8 cellular contexts compared by ENCODE assay signal in the genomic region with DNA sequence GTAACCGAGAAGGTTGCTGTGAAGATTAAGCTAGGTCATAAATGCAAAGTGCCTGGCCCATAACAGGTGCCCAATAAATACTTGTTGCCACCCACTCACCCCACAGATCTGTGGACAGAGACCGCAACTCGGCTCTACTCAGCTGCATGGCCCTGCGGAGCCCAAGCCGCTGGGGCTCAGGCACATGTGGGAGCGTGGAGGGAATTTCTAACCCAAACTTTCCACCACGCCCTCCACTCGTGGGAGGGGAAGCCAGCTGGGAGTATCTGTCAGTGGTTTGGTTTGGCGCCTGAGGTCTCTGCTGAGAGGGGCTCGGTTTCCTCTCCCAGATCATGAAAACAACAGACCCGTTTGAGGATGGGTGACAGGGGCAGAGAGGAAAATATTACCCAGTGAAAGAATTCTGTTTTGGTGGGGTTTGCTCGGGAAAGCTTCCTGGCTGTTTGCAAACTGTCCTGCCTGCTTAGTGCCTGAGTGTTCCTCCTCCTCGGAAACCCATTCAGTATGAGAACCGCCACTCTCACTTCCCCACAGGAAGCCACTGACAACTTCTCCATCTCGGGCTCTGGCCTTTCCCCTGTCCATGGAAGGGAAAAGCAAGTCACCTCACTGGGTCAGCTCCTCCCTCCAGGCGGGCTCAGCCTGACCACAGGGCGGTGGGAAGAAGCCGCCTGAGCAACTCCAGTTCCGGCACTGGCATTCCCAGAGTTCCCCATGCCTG.
DNase-seq lines count a peak whose midpoint lies in the region; ATAC-seq, FAIRE-seq and TF ChIP-seq lines count a peak whose summit lies in the region.

No MANE protein-coding gene starts in this region.

- H3K9me1 ChIP-seq in endothelial cell of umbilical vein (replicated peaks; ENCODE audit: control insufficient read depth, extremely low read depth, insufficient read depth, low read length), result no peaks in the 10 kb centered on the region

- CTCF ChIA-PET in endothelial cell of umbilical vein (lab: Charles Lee), result interaction anchor here (0.9 to 4.3 kb wide), 17 partner anchors 15 to 249 kb away, joined by 3 to 48 read pairs (median 4); no protein-coding TSS in a partner anchor

- dilution Hi-C loops in endothelial cell of umbilical vein (cut with MboI; ENCODE audit: extremely low pct_ligation_motif_present, low sequenced_read_pairs), result no loop called here

- FAIRE-seq in GM19239 (lab: Jason Lieb, UNC) (peak; percentile 99), endothelial cell of umbilical vein (lab: Jason Lieb, UNC) (peak; percentile 96)

- H3K36me3 ChIP-seq in endothelial cell of umbilical vein (ENCODE audit: control insufficient read depth in 2 of 2, extremely low read depth in 1 of 2, insufficient read depth in 2 of 2, low read length in 2 of 2) (peaks cover 59 to 76% of the 10 kb centered on the region in 2 experiments), skeletal muscle satellite cell (ENCODE audit: insufficient read depth, low read length) (no peaks in the 10 kb centered on the region)

- DNase-seq in GM19239 (ENCODE audit: insufficient read length, low spot score) (peak; percentile 45), endothelial cell of umbilical vein (ENCODE audit: low read depth, low spot score) (peak; percentile 85), HK-2 (ENCODE audit: unreplicated experiment) (no peak), iPS-NIHi11 (ENCODE audit: low spot score) (no peak), NCI-H1092 treated with DMSO at 0.1 percent for 48 hours (lab: John Stamatoyannopoulos, UW) (no peak)
- peak; percentile 60 to 71 for DNase-seq in activated CD4-positive, alpha-beta T cell treated with anti-CD3 and anti-CD28 coated beads for 4 hours

- peak; percentile 87 for ATAC-seq in HG03354 (IDR thresholded peaks at IDR 0.05; ENCODE audit: poor library complexity, severe bottlenecking, unreplicated experiment)

- TF ChIP-seq POLR2A in endothelial cell of umbilical vein (IDR thresholded peaks at IDR 0.05; ENCODE audit: low read depth, low read length), result peak; percentile 21

- H4K20me1 ChIP-seq in endothelial cell of umbilical vein (replicated peaks; ENCODE audit: control insufficient read depth, extremely low read depth, insufficient read depth, low read length), result no peaks in the 10 kb centered on the region

- H3K4me3 ChIP-seq in endothelial cell of umbilical vein (replicated peaks in 1 of 3; ENCODE audit: insufficient read depth in 1 of 3, low read depth in 1 of 3, low read length in 3 of 3) (no peak overlapping the region), skeletal muscle satellite cell (ENCODE audit: low read length) (no peak overlapping the region)

- intact Hi-C loops in endothelial cell of umbilical vein (cut with micrococcal nuclease), result loop anchor here (1.0 to 2.0 kb wide), 2 partner anchors 65 to 132 kb away; no protein-coding TSS in a partner anchor

- BruUV-seq in endothelial cell of umbilical vein (replicated peaks; lab: Mats Ljungman, UMichigan), result no TSS peak

- peak overlapping the region; percentile 19 for H3K9ac ChIP-seq in endothelial cell of umbilical vein (replicated peaks; ENCODE audit: extremely low read depth, insufficient read depth, low read length)
- no peak overlapping the region for H3K9ac ChIP-seq in skeletal muscle satellite cell (ENCODE audit: low read depth, low read length)

- no peak overlapping the region for H2AFZ ChIP-seq in endothelial cell of umbilical vein (ENCODE audit: low read depth, low read length)

- no peak for TF ChIP-seq CTCF in endothelial cell of umbilical vein (IDR thresholded peaks at IDR 0.05; ENCODE audit: extremely low read depth in 1 of 2, insufficient read depth in 1 of 2, low read depth in 1 of 2, low read length in 2 of 2)

- H3K4me2 ChIP-seq in endothelial cell of umbilical vein (ENCODE audit: insufficient read depth, low read length), result peak overlapping the region; percentile 34
- peak overlapping the region; percentile 21 for H3K4me2 ChIP-seq in skeletal muscle satellite cell (ENCODE audit: low read length)

- no peaks in the 10 kb centered on the region for H3K27me3 ChIP-seq in endothelial cell of umbilical vein (ENCODE audit: control insufficient read depth in 2 of 2, insufficient read depth in 2 of 2, low read length in 2 of 2)
- peaks cover 26% of the 10 kb centered on the region for H3K27me3 ChIP-seq in skeletal muscle satellite cell (ENCODE audit: control insufficient read depth, insufficient read depth, low read length)

- POLR2A ChIA-PET in endothelial cell of umbilical vein (lab: Charles Lee), result interaction anchor here (0.9 to 1.5 kb wide), 4 partner anchors 10 to 132 kb away, joined by 3 to 5 read pairs (median 4); no protein-coding TSS in a partner anchor

- peak overlapping the region; percentile 80 for H3K27ac ChIP-seq in endothelial cell of umbilical vein (ENCODE audit: insufficient read depth, low read depth, low read length)

- H3K9me3 ChIP-seq in endothelial cell of umbilical vein (replicated peaks; ENCODE audit: control insufficient read depth, insufficient read depth, low read length) (no peaks in the 10 kb centered on the region), skeletal muscle satellite cell (replicated peaks; ENCODE audit: low read length) (no peaks in the 10 kb centered on the region)

- H3K4me1 ChIP-seq in endothelial cell of umbilical vein (ENCODE audit: control insufficient read depth, extremely low read depth, insufficient read depth, low read length) (peaks cover 66% of the 10 kb centered on the region), skeletal muscle satellite cell (ENCODE audit: control insufficient read depth, insufficient read depth, low read length) (peaks cover 29% of the 10 kb centered on the region)

- peaks cover 72% of the 10 kb centered on the region for H3K79me2 ChIP-seq in endothelial cell of umbilical vein (ENCODE audit: control insufficient read depth, insufficient read depth, low read length)

TF ChIP-seq in endothelial cell of umbilical vein, 7 proteins besides CTCF, POLR2A, EP300 and RAD21:
- peak; percentile 79 for TF ChIP-seq POLR2AphosphoS5 (IDR thresholded peaks at IDR 0.05; ENCODE audit: insufficient read depth, low read depth, low read length)
- TF ChIP-seq FOS (IDR thresholded peaks at IDR 0.05; ENCODE audit: borderline replicate concordance, insufficient read depth, low read length), result no peak
- no peak for TF ChIP-seq MYC (IDR thresholded peaks at IDR 0.05; ENCODE audit: low read depth, low read length)
- TF ChIP-seq GATA2 (IDR thresholded peaks at IDR 0.05; ENCODE audit: insufficient read depth, insufficient read length, low read depth, low read length), result peak; percentile 27

Comparison
In these comparisons a context has a peak if more than half of its experiments do, and no peak if none do; other contexts are left out.
1. DNase-seq: peak in GM19239 (single experiment), activated CD4-positive, alpha-beta T cell treated with anti-CD3 and anti-CD28 coated beads for 4 hours (2 of 2) and endothelial cell of umbilical vein (single experiment); none in HK-2 (single experiment), iPS-NIHi11 (single experiment) and NCI-H1092 treated with DMSO at 0.1 percent for 48 hours (single experiment).